Comparison of ENCODE assay signal across 8 cellular contexts in genomic region chr6:110876170-110876773, GRCh38. TPM values are rescaled to one million over a fixed set of nuclear protein-coding genes. Genes with fewer than 3 reads are reported as not detected.
DNase-seq lines count a peak whose midpoint lies in the region; ATAC-seq and TF ChIP-seq lines count a peak whose summit lies in the region.

No MANE protein-coding gene starts in this region.

- H3K27ac ChIP-seq in naive thymus-derived CD4-positive, alpha-beta T cell (ENCODE audit: low read depth, low read length) = peak overlapping the region; percentile 73

- POLR2A ChIA-PET in naive thymus-derived CD4-positive, alpha-beta T cell (lab: Charles Lee) = interaction anchor here (0.5 to 10.5 kb wide), 20 partner anchors 8 to 1771 kb away, joined by 3 to 413 read pairs (median 4); partner anchors contain the start of genes CDK19, GTF3C6, RPF2 and SLC16A10

- no peak for TF ChIP-seq EP300 in Ishikawa (IDR thresholded peaks at IDR 0.05; ENCODE audit: borderline replicate concordance)

- TF ChIP-seq RAD21 in Ishikawa (IDR thresholded peaks at IDR 0.05; ENCODE audit: low read depth) = no peak

- ATAC-seq in GM21423 (IDR thresholded peaks at IDR 0.05; ENCODE audit: unreplicated experiment) = peak; percentile 41
- ATAC-seq in naive thymus-derived CD4-positive, alpha-beta T cell = peak; percentile 52
- ATAC-seq in stimulated activated naive B cell treated with anti-CD40 and anti-IgM and Interleukin-4, amounts not matched to agents 10 μg/mL and 1 μg/mL and 100 μg/mL, for 72 hours (replicated peaks) = peak; percentile 55 to 56

- no peaks in the 10 kb centered on the region for H3K27me3 Mint-ChIP-seq in Calu3 (ENCODE audit: unreplicated experiment)
- H3K27me3 Mint-ChIP-seq in activated T-helper 2 cell treated with anti-CD3 and anti-CD28 coated beads, Interferon-gamma antibody, Interleukin-2, Interleukin-4, amounts not matched to agents 10 μg/mL and 5 μg/mL and 100 μg/mL, durations not matched to agents 14 hours and 24 hours and 36 hours (ENCODE audit: low read depth) = no peaks in the 10 kb centered on the region
- no peaks in the 10 kb centered on the region for H3K27me3 Mint-ChIP-seq in naive thymus-derived CD4-positive, alpha-beta T cell
- no peaks in the 10 kb centered on the region for H3K27me3 Mint-ChIP-seq in stimulated activated naive B cell treated with anti-CD40 and anti-IgM and Interleukin-4, amounts not matched to agents 10 μg/mL and 1 μg/mL and 100 μg/mL, for 72 hours

- H3K4me1 ChIP-seq in naive thymus-derived CD4-positive, alpha-beta T cell (ENCODE audit: control insufficient read depth in 2 of 2, insufficient read depth in 2 of 2, low read length in 2 of 2) = peaks cover 45 to 46% of the 10 kb centered on the region in 2 donors

- no peaks in the 10 kb centered on the region for H3K9me3 Mint-ChIP-seq in Calu3 (ENCODE audit: low read depth, unreplicated experiment)
- H3K9me3 Mint-ChIP-seq in activated T-helper 2 cell treated with anti-CD3 and anti-CD28 coated beads, Interferon-gamma antibody, Interleukin-2, Interleukin-4, amounts not matched to agents 10 μg/mL and 5 μg/mL and 100 μg/mL, durations not matched to agents 14 hours and 24 hours and 36 hours = no peaks in the 10 kb centered on the region
- H3K9me3 Mint-ChIP-seq in naive thymus-derived CD4-positive, alpha-beta T cell = peaks cover 0 to 5% (median 0%) of the 10 kb centered on the region in 11 donors
- no peaks in the 10 kb centered on the region for H3K9me3 Mint-ChIP-seq in stimulated activated naive B cell treated with anti-CD40 and anti-IgM and Interleukin-4, amounts not matched to agents 10 μg/mL and 1 μg/mL and 100 μg/mL, for 72 hours

- peak overlapping the region; percentile 85 for H3K4me3 Mint-ChIP-seq in Calu3 (ENCODE audit: low read depth, unreplicated experiment)
- peak overlapping the region; percentile 86 for H3K4me3 Mint-ChIP-seq in activated T-helper 2 cell treated with anti-CD3 and anti-CD28 coated beads, Interferon-gamma antibody, Interleukin-2, Interleukin-4, amounts not matched to agents 10 μg/mL and 5 μg/mL and 100 μg/mL, durations not matched to agents 14 hours and 24 hours and 36 hours (ENCODE audit: low read depth)
- H3K4me3 Mint-ChIP-seq in naive thymus-derived CD4-positive, alpha-beta T cell = peak overlapping the region in 9 of 10 donors; percentile 92 to 99 (median 97)
- peak overlapping the region; percentile 97 to 100 for H3K4me3 Mint-ChIP-seq in stimulated activated naive B cell treated with anti-CD40 and anti-IgM and Interleukin-4, amounts not matched to agents 10 μg/mL and 1 μg/mL and 100 μg/mL, for 72 hours

- H3K36me3 Mint-ChIP-seq in Calu3 (ENCODE audit: insufficient read depth, unreplicated experiment) = peaks cover 57% of the 10 kb centered on the region
- H3K36me3 Mint-ChIP-seq in activated T-helper 2 cell treated with anti-CD3 and anti-CD28 coated beads, Interferon-gamma antibody, Interleukin-2, Interleukin-4, amounts not matched to agents 10 μg/mL and 5 μg/mL and 100 μg/mL, durations not matched to agents 14 hours and 24 hours and 36 hours (ENCODE audit: low read depth) = peaks cover 40% of the 10 kb centered on the region
- peaks cover 0 to 5% (median 0%) of the 10 kb centered on the region in 5 donors for H3K36me3 Mint-ChIP-seq in naive thymus-derived CD4-positive, alpha-beta T cell
- peaks cover 9 to 21% of the 10 kb centered on the region in 2 donors for H3K36me3 Mint-ChIP-seq in stimulated activated naive B cell treated with anti-CD40 and anti-IgM and Interleukin-4, amounts not matched to agents 10 μg/mL and 1 μg/mL and 100 μg/mL, for 72 hours

- peak; percentile 89 for DNase-seq in Calu3
- peak; percentile 94 for DNase-seq in RKO (ENCODE audit: low spot score)
- peak; percentile 69 for DNase-seq in activated T-helper 2 cell treated with anti-CD3 and anti-CD28 coated beads, Interferon-gamma antibody, Interleukin-2, Interleukin-4, amounts not matched to agents 10 μg/mL and 5 μg/mL and 100 μg/mL, durations not matched to agents 14 hours and 24 hours and 36 hours (ENCODE audit: low spot score)
- peak; percentile 88 for DNase-seq in fibroblast of peridontal ligament (ENCODE audit: extremely low read depth)
- DNase-seq in naive thymus-derived CD4-positive, alpha-beta T cell = peak; percentile 37 to 78 (median 45)
- peak; percentile 52 for DNase-seq in stimulated activated naive B cell treated with anti-CD40 and anti-IgM and Interleukin-4, amounts not matched to agents 10 μg/mL and 1 μg/mL and 100 μg/mL, for 72 hours

- H3K36me3 ChIP-seq in naive thymus-derived CD4-positive, alpha-beta T cell (ENCODE audit: control insufficient read depth in 2 of 3, insufficient read depth in 3 of 3, low read length in 3 of 3) = peaks cover 0 to 9% (median 0%) of the 10 kb centered on the region in 3 experiments

- H3K4me1 Mint-ChIP-seq in Calu3 (ENCODE audit: low read depth, unreplicated experiment) = peaks cover 40% of the 10 kb centered on the region
- peaks cover 45% of the 10 kb centered on the region for H3K4me1 Mint-ChIP-seq in activated T-helper 2 cell treated with anti-CD3 and anti-CD28 coated beads, Interferon-gamma antibody, Interleukin-2, Interleukin-4, amounts not matched to agents 10 μg/mL and 5 μg/mL and 100 μg/mL, durations not matched to agents 14 hours and 24 hours and 36 hours (ENCODE audit: low read depth)
- peaks cover 36 to 49% (median 48%) of the 10 kb centered on the region in 7 donors for H3K4me1 Mint-ChIP-seq in naive thymus-derived CD4-positive, alpha-beta T cell
- peaks cover 31 to 56% of the 10 kb centered on the region in 2 donors for H3K4me1 Mint-ChIP-seq in stimulated activated naive B cell treated with anti-CD40 and anti-IgM and Interleukin-4, amounts not matched to agents 10 μg/mL and 1 μg/mL and 100 μg/mL, for 72 hours

- H3K9me3 ChIP-seq in naive thymus-derived CD4-positive, alpha-beta T cell (ENCODE audit: control insufficient read depth in 2 of 3, low read length in 3 of 3) = no peaks in the 10 kb centered on the region

- no TSS peak for BruUV-seq in Calu3 (replicated peaks; lab: Mats Ljungman, UMichigan)

- TF ChIP-seq CTCF in Calu3 (IDR thresholded peaks at IDR 0.05; ENCODE audit: unreplicated experiment) = no peak

- no peaks in the 10 kb centered on the region for H3K27me3 ChIP-seq in naive thymus-derived CD4-positive, alpha-beta T cell (ENCODE audit: control insufficient read depth in 2 of 2, insufficient read depth in 2 of 2, low read length in 2 of 2)

- intact Hi-C loops in Calu3 (cut with micrococcal nuclease; ENCODE audit: unreplicated experiment) = loop anchor here (5.0 kb wide), 2 partner anchors 129 to 349 kb away; no protein-coding TSS in a partner anchor
- intact Hi-C loops in activated T-helper 2 cell treated with anti-CD3 and anti-CD28 coated beads, Interferon-gamma antibody, Interleukin-2, Interleukin-4, amounts not matched to agents 10 μg/mL and 5 μg/mL and 100 μg/mL, durations not matched to agents 14 hours and 24 hours and 36 hours (cut with micrococcal nuclease) = loop anchor here (5.0 to 10.0 kb wide), 3 partner anchors 349 to 1781 kb away; partner anchors contain the start of genes CEP57L1, REV3L and SESN1
- intact Hi-C loops in naive thymus-derived CD4-positive, alpha-beta T cell (cut with micrococcal nuclease) = loop anchor here (2.0 to 10.0 kb wide), 8 partner anchors 15 to 1861 kb away; partner anchors contain the start of genes CD164 (in 1 of the 2), CDC40 (in 1 of the 2), PPIL6 (in 1 of the 2) and SMPD2 (in 1 of the 2)

- H3K27ac Mint-ChIP-seq in Calu3 (ENCODE audit: unreplicated experiment) = peak overlapping the region; percentile 87
- H3K27ac Mint-ChIP-seq in activated T-helper 2 cell treated with anti-CD3 and anti-CD28 coated beads, Interferon-gamma antibody, Interleukin-2, Interleukin-4, amounts not matched to agents 10 μg/mL and 5 μg/mL and 100 μg/mL, durations not matched to agents 14 hours and 24 hours and 36 hours = peak overlapping the region; percentile 86
- peak overlapping the region in 8 of 9 donors; percentile 89 to 100 (median 94) for H3K27ac Mint-ChIP-seq in naive thymus-derived CD4-positive, alpha-beta T cell
- H3K27ac Mint-ChIP-seq in stimulated activated naive B cell treated with anti-CD40 and anti-IgM and Interleukin-4, amounts not matched to agents 10 μg/mL and 1 μg/mL and 100 μg/mL, for 72 hours = peak overlapping the region; percentile 99

- CTCF ChIA-PET in Calu3 (lab: Charles Lee) = interaction anchor here (0.7 to 1.9 kb wide), 8 partner anchors 16 to 585 kb away, joined by 3 to 10 read pairs (median 4); partner anchors contain the start of gene CDK19
- CTCF ChIA-PET in naive thymus-derived CD4-positive, alpha-beta T cell (lab: Charles Lee) = interaction anchor here (1.3 to 4.0 kb wide), 3 partner anchors 61 to 194 kb away, joined by 3 to 33 read pairs (median 7); partner anchors contain the start of gene CDK19

- H3K4me3 ChIP-seq in naive thymus-derived CD4-positive, alpha-beta T cell (ENCODE audit: low read length) = peak overlapping the region; percentile 99

TF ChIP-seq in Ishikawa, 13 proteins besides CTCF, POLR2A, EP300 and RAD21 (continues in another document):
- TF ChIP-seq TEAD4 (IDR thresholded peaks at IDR 0.05) (no peak), MAX (IDR thresholded peaks at IDR 0.05) (peak; percentile 93), TCF12 (IDR thresholded peaks at IDR 0.05; ENCODE audit: low read depth) (no peak), ZBTB7A (IDR thresholded peaks at IDR 0.05; ENCODE audit: low read depth) (no peak), NFIC (IDR thresholded peaks at IDR 0.05) (no peak), YY1 (IDR thresholded peaks at IDR 0.05; ENCODE audit: low read depth) (no peak)

RNA-seq across cellular contexts. Expression of gene AMD1, which starts 1.7 kb away (rescaled TPM):
- total RNA-seq in Calu3 (2022) = 74.0 and 74.6 TPM in 2 replicates
- total RNA-seq in activated T-helper 2 cell treated with anti-CD3 and anti-CD28 coated beads, Interferon-gamma antibody, Interleukin-2, Interleukin-4, amounts not matched to agents 10 μg/mL and 5 μg/mL and 100 μg/mL, durations not matched to agents 14 hours and 24 hours and 36 hours = 111 TPM in 2 replicates
- total RNA-seq in naive thymus-derived CD4-positive, alpha-beta T cell = 100 to 1,000 TPM in 2 of 5 experiments, 10 to 100 TPM in 3; 61.1 to 105 (median 73.8) TPM
- polyA plus RNA-seq in naive thymus-derived CD4-positive, alpha-beta T cell = 10 to 100 TPM; 54.9 to 55.4 TPM

Comparison
In these comparisons a context has a peak if more than half of its experiments do, and no peak if none do; other contexts are left out.
1. Peak in every context shown above with its lines: DNase-seq, ATAC-seq, H3K4me3 ChIP-seq and H3K27ac ChIP-seq.